ENCODE assay signal across 1 cellular context in the genomic region with DNA sequence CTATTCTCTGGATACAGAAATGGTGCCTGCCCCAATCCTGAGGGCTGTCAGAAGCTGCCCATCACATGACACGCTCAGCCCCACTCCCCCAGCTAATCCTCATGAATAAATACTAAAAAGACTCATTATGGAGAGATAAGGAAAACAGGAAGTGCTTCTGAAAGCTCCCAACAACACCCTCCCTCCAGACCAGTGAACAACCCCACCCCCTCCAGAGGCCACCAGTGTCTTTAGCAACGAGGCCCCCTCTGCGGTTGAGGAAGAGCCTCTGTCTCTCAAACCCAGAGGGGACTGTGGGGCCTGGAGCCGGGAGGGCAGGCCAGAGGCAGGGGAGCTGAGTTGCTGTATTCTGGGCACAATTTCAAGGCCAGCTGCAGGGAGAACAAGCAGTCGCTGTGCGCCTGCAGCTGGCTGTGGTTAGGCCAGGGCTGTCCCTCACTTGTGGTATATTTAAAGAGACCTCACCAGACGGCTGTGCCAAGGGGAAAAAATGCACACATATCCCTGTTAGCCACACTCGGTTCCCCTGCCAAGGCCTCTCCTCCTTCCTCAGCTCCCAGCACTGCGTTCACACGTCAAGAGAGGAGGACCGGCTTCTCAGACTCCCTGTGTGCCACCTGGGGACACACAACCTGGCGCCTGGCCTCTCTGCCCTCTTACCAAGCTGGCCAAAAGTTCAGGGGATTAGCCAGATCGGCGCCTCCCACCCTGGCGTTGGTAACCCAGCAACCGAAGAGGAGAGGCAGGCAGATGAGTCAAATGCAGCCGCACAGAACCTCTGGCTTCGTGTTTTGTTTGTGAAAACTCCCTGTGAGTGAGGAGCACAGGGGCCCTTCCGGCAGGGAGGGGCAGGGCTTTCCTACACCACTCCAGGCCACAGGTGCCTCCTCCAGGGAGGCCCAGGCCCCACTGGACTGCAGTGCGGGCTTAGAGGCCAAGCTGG.
A peak's percentile ranks its signal among the peaks of the same experiment; 100 is the strongest.
TF ChIP-seq lines count a peak whose summit lies in the region.

No MANE protein-coding gene starts in this region.

TF ChIP-seq in HepG2, 621 proteins besides CTCF, POLR2A, EP300 and RAD21 (continued from another document and continues in another):
- TF ChIP-seq, protein P1, sequence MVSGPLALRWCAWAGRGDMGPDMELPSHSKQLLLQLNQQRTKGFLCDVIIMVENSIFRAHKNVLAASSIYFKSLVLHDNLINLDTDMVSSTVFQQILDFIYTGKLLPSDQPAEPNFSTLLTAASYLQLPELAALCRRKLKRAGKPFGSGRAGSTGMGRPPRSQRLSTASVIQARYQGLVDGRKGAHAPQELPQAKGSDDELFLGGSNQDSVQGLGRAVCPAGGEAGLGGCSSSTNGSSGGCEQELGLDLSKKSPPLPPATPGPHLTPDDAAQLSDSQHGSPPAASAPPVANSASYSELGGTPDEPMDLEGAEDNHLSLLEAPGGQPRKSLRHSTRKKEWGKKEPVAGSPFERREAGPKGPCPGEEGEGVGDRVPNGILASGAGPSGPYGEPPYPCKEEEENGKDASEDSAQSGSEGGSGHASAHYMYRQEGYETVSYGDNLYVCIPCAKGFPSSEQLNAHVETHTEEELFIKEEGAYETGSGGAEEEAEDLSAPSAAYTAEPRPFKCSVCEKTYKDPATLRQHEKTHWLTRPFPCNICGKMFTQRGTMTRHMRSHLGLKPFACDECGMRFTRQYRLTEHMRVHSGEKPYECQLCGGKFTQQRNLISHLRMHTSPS (CRISPR knock-in tag; IDR thresholded peaks at IDR 0.05; ENCODE audit: low read depth): 0 out of 2 replicates have a peak, but pooled peaks have one; percentile 8
- TF ChIP-seq ZNF430 (CRISPR knock-in tag; IDR thresholded peaks at IDR 0.05): 0 out of 2 replicates have a peak, but pooled peaks have one; percentile 31
- TF ChIP-seq MYC (CRISPR knock-in tag; IDR thresholded peaks at IDR 0.05; ENCODE audit: borderline replicate concordance): 0 out of 2 replicates have a peak, but pooled peaks have one; percentile 7
- TF ChIP-seq MIER3 (CRISPR knock-in tag; IDR thresholded peaks at IDR 0.05; ENCODE audit: borderline replicate concordance): no peak
- TF ChIP-seq ZMYM3 (CRISPR knock-in tag; IDR thresholded peaks at IDR 0.05): peak; percentile 44; the same call in 1 of the 2 replicates
- TF ChIP-seq ZBTB7B (CRISPR knock-in tag; IDR thresholded peaks at IDR 0.05): peak; percentile 51
- TF ChIP-seq, protein P2, sequence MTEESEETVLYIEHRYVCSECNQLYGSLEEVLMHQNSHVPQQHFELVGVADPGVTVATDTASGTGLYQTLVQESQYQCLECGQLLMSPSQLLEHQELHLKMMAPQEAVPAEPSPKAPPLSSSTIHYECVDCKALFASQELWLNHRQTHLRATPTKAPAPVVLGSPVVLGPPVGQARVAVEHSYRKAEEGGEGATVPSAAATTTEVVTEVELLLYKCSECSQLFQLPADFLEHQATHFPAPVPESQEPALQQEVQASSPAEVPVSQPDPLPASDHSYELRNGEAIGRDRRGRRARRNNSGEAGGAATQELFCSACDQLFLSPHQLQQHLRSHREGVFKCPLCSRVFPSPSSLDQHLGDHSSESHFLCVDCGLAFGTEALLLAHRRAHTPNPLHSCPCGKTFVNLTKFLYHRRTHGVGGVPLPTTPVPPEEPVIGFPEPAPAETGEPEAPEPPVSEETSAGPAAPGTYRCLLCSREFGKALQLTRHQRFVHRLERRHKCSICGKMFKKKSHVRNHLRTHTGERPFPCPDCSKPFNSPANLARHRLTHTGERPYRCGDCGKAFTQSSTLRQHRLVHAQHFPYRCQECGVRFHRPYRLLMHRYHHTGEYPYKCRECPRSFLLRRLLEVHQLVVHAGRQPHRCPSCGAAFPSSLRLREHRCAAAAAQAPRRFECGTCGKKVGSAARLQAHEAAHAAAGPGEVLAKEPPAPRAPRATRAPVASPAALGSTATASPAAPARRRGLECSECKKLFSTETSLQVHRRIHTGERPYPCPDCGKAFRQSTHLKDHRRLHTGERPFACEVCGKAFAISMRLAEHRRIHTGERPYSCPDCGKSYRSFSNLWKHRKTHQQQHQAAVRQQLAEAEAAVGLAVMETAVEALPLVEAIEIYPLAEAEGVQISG (CRISPR knock-in tag; IDR thresholded peaks at IDR 0.05): 0 out of 2 replicates have a peak, but pooled peaks have one; percentile 10
- TF ChIP-seq GABPA (IDR thresholded peaks at IDR 0.05; ENCODE audit: low read depth, low read length): no peak
- TF ChIP-seq GABPA (CRISPR knock-in tag; IDR thresholded peaks at IDR 0.05; ENCODE audit: low read depth): 0 out of 2 replicates have a peak, but pooled peaks have one; percentile 33
- TF ChIP-seq ZNF317 (CRISPR knock-in tag; IDR thresholded peaks at IDR 0.05): no peak
- no peak for TF ChIP-seq SRF (IDR thresholded peaks at IDR 0.05; ENCODE audit: low read depth, low read length)
- TF ChIP-seq, protein P3, sequence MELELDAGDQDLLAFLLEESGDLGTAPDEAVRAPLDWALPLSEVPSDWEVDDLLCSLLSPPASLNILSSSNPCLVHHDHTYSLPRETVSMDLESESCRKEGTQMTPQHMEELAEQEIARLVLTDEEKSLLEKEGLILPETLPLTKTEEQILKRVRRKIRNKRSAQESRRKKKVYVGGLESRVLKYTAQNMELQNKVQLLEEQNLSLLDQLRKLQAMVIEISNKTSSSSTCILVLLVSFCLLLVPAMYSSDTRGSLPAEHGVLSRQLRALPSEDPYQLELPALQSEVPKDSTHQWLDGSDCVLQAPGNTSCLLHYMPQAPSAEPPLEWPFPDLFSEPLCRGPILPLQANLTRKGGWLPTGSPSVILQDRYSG (CRISPR knock-in tag; IDR thresholded peaks at IDR 0.05): no peak
- TF ChIP-seq TAF15 (IDR thresholded peaks at IDR 0.05; ENCODE audit: low read depth, low read length, poor library complexity, severe bottlenecking): no peak
- TF ChIP-seq, protein P4, sequence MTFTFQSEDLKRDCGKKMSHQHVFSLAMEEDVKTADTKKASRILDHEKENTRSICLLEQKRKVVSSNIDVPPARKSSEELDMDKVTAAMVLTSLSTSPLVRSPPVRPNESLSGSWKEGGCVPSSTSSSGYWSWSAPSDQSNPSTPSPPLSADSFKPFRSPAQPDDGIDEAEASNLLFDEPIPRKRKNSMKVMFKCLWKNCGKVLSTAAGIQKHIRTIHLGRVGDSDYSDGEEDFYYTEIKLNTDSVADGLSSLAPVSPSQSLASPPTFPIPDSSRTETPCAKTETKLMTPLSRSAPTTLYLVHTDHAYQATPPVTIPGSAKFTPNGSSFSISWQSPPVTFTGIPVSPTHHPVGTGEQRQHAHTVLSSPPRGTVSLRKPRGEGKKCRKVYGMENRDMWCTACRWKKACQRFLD (CRISPR knock-in tag; IDR thresholded peaks at IDR 0.05; ENCODE audit: borderline replicate concordance): no peak
- TF ChIP-seq, protein P5, sequence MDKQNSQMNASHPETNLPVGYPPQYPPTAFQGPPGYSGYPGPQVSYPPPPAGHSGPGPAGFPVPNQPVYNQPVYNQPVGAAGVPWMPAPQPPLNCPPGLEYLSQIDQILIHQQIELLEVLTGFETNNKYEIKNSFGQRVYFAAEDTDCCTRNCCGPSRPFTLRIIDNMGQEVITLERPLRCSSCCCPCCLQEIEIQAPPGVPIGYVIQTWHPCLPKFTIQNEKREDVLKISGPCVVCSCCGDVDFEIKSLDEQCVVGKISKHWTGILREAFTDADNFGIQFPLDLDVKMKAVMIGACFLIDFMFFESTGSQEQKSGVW (CRISPR knock-in tag; IDR thresholded peaks at IDR 0.05; ENCODE audit: borderline replicate concordance): no peak
- no peak for TF ChIP-seq ATAD3A (CRISPR knock-in tag; IDR thresholded peaks at IDR 0.05)
- no peak for TF ChIP-seq JARID2 (CRISPR knock-in tag; IDR thresholded peaks at IDR 0.05; ENCODE audit: insufficient replicate concordance)
- TF ChIP-seq, protein P6, sequence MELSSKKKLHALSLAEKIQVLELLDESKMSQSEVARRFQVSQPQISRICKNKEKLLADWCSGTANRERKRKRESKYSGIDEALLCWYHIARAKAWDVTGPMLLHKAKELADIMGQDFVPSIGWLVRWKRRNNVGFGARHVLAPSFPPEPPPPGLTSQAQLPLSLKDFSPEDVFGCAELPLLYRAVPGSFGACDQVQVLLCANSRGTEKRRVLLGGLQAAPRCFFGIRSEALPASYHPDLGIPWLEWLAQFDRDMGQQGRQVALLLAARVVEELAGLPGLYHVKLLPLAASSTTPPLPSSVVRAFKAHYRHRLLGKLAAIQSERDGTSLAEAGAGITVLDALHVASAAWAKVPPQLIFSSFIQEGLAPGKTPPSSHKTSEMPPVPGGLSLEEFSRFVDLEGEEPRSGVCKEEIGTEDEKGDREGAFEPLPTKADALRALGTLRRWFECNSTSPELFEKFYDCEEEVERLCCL (CRISPR knock-in tag; IDR thresholded peaks at IDR 0.05; ENCODE audit: borderline replicate concordance): no peak
- no peak for TF ChIP-seq AHR (CRISPR knock-in tag; IDR thresholded peaks at IDR 0.05)
- TF ChIP-seq ZNF619 (CRISPR knock-in tag; IDR thresholded peaks at IDR 0.05): no peak
- no peak for TF ChIP-seq ZNF670 (CRISPR knock-in tag; IDR thresholded peaks at IDR 0.05; ENCODE audit: borderline replicate concordance)
- TF ChIP-seq, protein P7, sequence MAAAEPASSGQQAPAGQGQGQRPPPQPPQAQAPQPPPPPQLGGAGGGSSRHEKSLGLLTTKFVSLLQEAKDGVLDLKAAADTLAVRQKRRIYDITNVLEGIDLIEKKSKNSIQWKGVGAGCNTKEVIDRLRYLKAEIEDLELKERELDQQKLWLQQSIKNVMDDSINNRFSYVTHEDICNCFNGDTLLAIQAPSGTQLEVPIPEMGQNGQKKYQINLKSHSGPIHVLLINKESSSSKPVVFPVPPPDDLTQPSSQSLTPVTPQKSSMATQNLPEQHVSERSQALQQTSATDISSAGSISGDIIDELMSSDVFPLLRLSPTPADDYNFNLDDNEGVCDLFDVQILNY (CRISPR knock-in tag; conservative IDR thresholded peaks at IDR 0.05): no peak
- no peak for TF ChIP-seq TGIF2 (CRISPR knock-in tag; IDR thresholded peaks at IDR 0.05)
- TF ChIP-seq, protein P8, sequence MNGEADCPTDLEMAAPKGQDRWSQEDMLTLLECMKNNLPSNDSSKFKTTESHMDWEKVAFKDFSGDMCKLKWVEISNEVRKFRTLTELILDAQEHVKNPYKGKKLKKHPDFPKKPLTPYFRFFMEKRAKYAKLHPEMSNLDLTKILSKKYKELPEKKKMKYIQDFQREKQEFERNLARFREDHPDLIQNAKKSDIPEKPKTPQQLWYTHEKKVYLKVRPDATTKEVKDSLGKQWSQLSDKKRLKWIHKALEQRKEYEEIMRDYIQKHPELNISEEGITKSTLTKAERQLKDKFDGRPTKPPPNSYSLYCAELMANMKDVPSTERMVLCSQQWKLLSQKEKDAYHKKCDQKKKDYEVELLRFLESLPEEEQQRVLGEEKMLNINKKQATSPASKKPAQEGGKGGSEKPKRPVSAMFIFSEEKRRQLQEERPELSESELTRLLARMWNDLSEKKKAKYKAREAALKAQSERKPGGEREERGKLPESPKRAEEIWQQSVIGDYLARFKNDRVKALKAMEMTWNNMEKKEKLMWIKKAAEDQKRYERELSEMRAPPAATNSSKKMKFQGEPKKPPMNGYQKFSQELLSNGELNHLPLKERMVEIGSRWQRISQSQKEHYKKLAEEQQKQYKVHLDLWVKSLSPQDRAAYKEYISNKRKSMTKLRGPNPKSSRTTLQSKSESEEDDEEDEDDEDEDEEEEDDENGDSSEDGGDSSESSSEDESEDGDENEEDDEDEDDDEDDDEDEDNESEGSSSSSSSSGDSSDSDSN (CRISPR knock-in tag; IDR thresholded peaks at IDR 0.05): peak; percentile 51
- TF ChIP-seq, protein P9, sequence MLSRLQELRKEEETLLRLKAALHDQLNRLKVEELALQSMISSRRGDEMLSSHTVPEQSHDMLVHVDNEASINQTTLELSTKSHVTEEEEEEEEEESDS (CRISPR knock-in tag; IDR thresholded peaks at IDR 0.05; ENCODE audit: borderline replicate concordance): no peak
- peak; percentile 13; the same call in 1 of the 3 replicates for TF ChIP-seq MXI1 (IDR thresholded peaks at IDR 0.05; ENCODE audit: borderline replicate concordance, low read depth, low read length)
- peak; percentile 63 for TF ChIP-seq GABPB1 (CRISPR knock-in tag; IDR thresholded peaks at IDR 0.05)
- TF ChIP-seq HES4 (CRISPR knock-in tag; IDR thresholded peaks at IDR 0.05; ENCODE audit: borderline replicate concordance): no peak
- TF ChIP-seq MEF2D (CRISPR knock-in tag; IDR thresholded peaks at IDR 0.05): no peak
- no peak for TF ChIP-seq ZMYM4 (CRISPR knock-in tag; IDR thresholded peaks at IDR 0.05)
- peak; percentile 34; the same call in 1 of the 2 replicates for TF ChIP-seq ZNF263 (CRISPR knock-in tag; IDR thresholded peaks at IDR 0.05)
- TF ChIP-seq, protein P10, sequence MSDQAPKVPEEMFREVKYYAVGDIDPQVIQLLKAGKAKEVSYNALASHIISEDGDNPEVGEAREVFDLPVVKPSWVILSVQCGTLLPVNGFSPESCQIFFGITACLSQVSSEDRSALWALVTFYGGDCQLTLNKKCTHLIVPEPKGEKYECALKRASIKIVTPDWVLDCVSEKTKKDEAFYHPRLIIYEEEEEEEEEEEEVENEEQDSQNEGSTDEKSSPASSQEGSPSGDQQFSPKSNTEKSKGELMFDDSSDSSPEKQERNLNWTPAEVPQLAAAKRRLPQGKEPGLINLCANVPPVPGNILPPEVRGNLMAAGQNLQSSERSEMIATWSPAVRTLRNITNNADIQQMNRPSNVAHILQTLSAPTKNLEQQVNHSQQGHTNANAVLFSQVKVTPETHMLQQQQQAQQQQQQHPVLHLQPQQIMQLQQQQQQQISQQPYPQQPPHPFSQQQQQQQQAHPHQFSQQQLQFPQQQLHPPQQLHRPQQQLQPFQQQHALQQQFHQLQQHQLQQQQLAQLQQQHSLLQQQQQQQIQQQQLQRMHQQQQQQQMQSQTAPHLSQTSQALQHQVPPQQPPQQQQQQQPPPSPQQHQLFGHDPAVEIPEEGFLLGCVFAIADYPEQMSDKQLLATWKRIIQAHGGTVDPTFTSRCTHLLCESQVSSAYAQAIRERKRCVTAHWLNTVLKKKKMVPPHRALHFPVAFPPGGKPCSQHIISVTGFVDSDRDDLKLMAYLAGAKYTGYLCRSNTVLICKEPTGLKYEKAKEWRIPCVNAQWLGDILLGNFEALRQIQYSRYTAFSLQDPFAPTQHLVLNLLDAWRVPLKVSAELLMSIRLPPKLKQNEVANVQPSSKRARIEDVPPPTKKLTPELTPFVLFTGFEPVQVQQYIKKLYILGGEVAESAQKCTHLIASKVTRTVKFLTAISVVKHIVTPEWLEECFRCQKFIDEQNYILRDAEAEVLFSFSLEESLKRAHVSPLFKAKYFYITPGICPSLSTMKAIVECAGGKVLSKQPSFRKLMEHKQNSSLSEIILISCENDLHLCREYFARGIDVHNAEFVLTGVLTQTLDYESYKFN (CRISPR knock-in tag; conservative IDR thresholded peaks at IDR 0.05): peak; percentile 57
- TF ChIP-seq SRY (CRISPR knock-in tag; IDR thresholded peaks at IDR 0.05): peak; percentile 32; the same call in 1 of the 2 replicates
- TF ChIP-seq, protein P11, sequence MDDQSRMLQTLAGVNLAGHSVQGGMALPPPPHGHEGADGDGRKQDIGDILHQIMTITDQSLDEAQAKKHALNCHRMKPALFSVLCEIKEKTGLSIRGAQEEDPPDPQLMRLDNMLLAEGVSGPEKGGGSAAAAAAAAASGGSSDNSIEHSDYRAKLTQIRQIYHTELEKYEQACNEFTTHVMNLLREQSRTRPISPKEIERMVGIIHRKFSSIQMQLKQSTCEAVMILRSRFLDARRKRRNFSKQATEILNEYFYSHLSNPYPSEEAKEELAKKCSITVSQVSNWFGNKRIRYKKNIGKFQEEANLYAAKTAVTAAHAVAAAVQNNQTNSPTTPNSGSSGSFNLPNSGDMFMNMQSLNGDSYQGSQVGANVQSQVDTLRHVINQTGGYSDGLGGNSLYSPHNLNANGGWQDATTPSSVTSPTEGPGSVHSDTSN (CRISPR knock-in tag; IDR thresholded peaks at IDR 0.05; ENCODE audit: borderline replicate concordance): no peak
- TF ChIP-seq ZFP90 (CRISPR knock-in tag; IDR thresholded peaks at IDR 0.05; ENCODE audit: borderline replicate concordance): no peak
- no peak for TF ChIP-seq HDAC1 (CRISPR knock-in tag; IDR thresholded peaks at IDR 0.05)
